Comparison of ENCODE assay signal across 14 cellular contexts in the genomic region with DNA sequence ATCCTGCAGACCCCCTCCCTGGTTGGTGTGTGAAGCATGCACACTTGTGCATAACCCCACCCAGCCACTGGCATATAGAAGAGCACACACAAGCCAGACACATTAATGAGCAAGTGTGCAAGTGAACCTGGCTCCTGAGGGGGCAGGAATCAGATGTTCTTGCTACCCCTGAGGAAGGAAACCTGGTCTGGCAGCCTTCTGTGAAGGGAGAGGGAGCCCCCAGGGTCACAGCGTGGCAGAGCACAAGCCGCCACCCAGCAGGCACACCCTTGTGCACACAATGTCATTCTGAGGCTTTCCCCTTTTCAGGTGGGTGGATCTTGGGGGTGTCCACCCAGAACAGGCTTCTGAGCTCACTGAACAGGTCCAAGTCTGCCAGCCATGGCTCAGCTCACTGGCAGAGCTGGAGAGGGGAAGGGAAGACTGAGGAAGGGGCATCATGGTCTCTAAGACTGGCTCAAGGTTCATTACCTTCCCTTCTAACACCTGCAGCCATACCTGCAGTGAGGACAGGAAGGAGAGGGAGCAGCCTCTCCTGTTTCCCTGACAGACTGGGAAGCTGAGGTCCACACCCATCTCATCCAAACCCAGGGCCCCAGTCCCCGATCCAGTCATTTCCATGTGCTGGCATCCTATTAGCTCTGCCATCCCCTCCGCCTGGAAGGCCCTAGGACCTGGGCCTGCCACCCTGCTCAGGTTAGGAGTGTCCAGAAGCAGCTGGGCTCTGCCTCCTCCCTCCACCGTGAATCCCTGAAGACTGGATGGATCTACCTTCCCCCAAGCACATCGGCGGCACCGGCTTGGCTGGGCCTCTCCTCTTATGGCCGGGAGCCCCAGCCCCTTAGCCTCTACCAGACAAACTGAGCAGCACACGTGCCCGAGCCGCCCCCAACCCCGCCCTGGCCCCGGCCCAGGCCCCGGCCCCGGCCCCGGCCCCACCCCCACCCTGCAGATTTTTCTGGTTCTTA. TPM values are rescaled to one million over a fixed set of nuclear protein-coding genes. Genes with fewer than 3 reads are reported as not detected.
DNase-seq lines count a peak whose midpoint lies in the region; ATAC-seq, FAIRE-seq and TF ChIP-seq lines count a peak whose summit lies in the region.
"Had no signal": no experiment of that assay in that cellular context is flagged by ENCODE, and none has a peak within 500 bp of the region (broad histone marks: within the 10 kb centered on the region; RNA-seq: fewer than 3 reads in every experiment).

No MANE protein-coding gene starts in this region.

- intact Hi-C loops in posterior vena cava (cut with DNase I) = loop anchor here in 1 of 2 donors (2.0 kb wide), 1 partner anchor 65 kb away; no protein-coding TSS in a partner anchor

- H3K9me3 Mint-ChIP-seq in glutamatergic neuron (ENCODE audit: unreplicated experiment) = peaks cover 11% of the 10 kb centered on the region
- H3K9me3 Mint-ChIP-seq: T-cell had no signal

- H3K36me3 Mint-ChIP-seq in glutamatergic neuron (ENCODE audit: unreplicated experiment) = no peaks in the 10 kb centered on the region

- H3K4me1 Mint-ChIP-seq in glutamatergic neuron (ENCODE audit: low read depth, unreplicated experiment) = peaks cover 24% of the 10 kb centered on the region

- H3K27ac Mint-ChIP-seq in glutamatergic neuron (ENCODE audit: unreplicated experiment) = no peak overlapping the region

- no peak for ATAC-seq in GM21515 (IDR thresholded peaks at IDR 0.05; ENCODE audit: unreplicated experiment)
- ATAC-seq: T-cell had no signal

- H3K4me3 Mint-ChIP-seq in glutamatergic neuron (ENCODE audit: unreplicated experiment) = peak overlapping the region; percentile 36
- H3K4me3 Mint-ChIP-seq: T-cell had no signal

- in situ Hi-C loops in GM13976 (cut with MboI; ENCODE audit: low sequenced_read_pairs, unreplicated experiment) = no loop called here

- TF ChIP-seq CTCF in GM13976 (IDR thresholded peaks at IDR 0.05; ENCODE audit: borderline replicate concordance, control extremely low read depth, extremely low read depth, insufficient read depth, missing control alignments) (no peak), glutamatergic neuron (IDR thresholded peaks at IDR 0.05; ENCODE audit: partially characterized antibody, unreplicated experiment) (no peak)

- FAIRE-seq in urothelium cell line (lab: Jason Lieb, UNC) = no peak

- H3K27me3 Mint-ChIP-seq in glutamatergic neuron (ENCODE audit: unreplicated experiment) = peaks cover 8% of the 10 kb centered on the region
- H3K27me3 Mint-ChIP-seq: T-cell had no signal

- DNase-seq in GM13976 (ENCODE audit: low spot score) = peak; percentile 33
- peak; percentile 51 for DNase-seq in NCI-H69 (lab: John Stamatoyannopoulos, UW)
- DNase-seq in glutamatergic neuron = peak; percentile 50
- DNase-seq in posterior vena cava (ENCODE audit: low spot score) = peak; percentile 67
- DNase-seq in urothelium cell line (ENCODE audit: low spot score) = no peak
- DNase-seq in NCI-H1105 treated with DMSO at 0.1 percent for 48 hours (lab: John Stamatoyannopoulos, UW) = no peak
- DNase-seq: activated CD4-positive, CD25-positive, alpha-beta regulatory T cell; activated CD8-positive, alpha-beta memory T cell treated with anti-CD3 and anti-CD28 coated beads, Interleukin-2, amount 50 U/mL, for 48 hours; NCI-H1092; NCI-H345; stimulated activated CD4-positive, alpha-beta T cell treated with anti-CD3 and anti-CD28 coated beads, Interleukin-2, amount 100 ng/mL, for 24 hours; T-cell; testis had no signal

RNA-seq across cellular contexts. Expression of gene SEMA3F, which starts 31.4 kb away (rescaled TPM):
- total RNA-seq in glutamatergic neuron (ENCODE audit: unreplicated experiment) (41.2 TPM), posterior vena cava (10 to 100 TPM; 27.8 to 48.0 TPM)

RNA-seq across cellular contexts. Expression of gene RBM5, which starts 35.0 kb away (rescaled TPM):
- 363 TPM for total RNA-seq in glutamatergic neuron (ENCODE audit: unreplicated experiment)
- total RNA-seq in posterior vena cava = 100 to 1,000 TPM in 1 of 2 donors, 10 to 100 TPM in 1; 83.5 to 108 TPM

Comparison
In these comparisons a context has a peak if more than half of its experiments do, and no peak if none do; other contexts are left out.
1. DNase-seq: peak in GM13976 (single experiment), NCI-H69 (single experiment), glutamatergic neuron (single experiment) and posterior vena cava (single experiment); none in urothelium cell line (single experiment) and NCI-H1105 treated with DMSO at 0.1 percent for 48 hours (single experiment).